ENCODE assay signal across 37 cellular contexts in the genomic region with DNA sequence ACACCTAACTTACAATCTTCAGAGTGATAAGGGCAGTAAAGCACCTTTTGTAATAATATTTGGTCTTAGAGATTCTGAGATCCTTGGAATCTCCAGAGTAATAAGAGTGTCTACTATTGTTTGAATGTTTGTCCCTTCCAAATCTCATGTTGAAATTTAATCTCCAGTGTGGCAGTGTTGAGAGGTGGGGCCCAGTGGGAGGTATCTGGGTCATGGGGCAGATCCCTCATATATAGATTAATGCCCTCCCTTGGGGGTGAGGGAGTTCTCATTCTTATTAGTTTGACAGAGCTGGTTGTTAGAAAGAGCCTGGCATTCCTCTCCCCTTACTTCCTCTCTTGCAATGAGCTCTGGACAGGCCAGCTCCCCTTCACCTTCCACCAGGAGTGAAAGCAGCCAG. TPM values are rescaled to one million over a fixed set of nuclear protein-coding genes. Genes with fewer than 3 reads are reported as not detected.
"Had no signal": no experiment of that assay in that cellular context is flagged by ENCODE, and none has a peak within 500 bp of the region (broad histone marks: within the 10 kb centered on the region; RNA-seq: fewer than 3 reads in every experiment).

No MANE protein-coding gene starts in this region.

- H3K4me1 Mint-ChIP-seq: activated CD4-positive, alpha-beta T cell treated with anti-CD3 and anti-CD28 coated beads for 36 hours; activated CD4-positive, alpha-beta T cell treated with anti-CD3 and anti-CD28 coated beads, Interleukin-2, amount 10 ng/mL, durations not matched to agents 24 days and 14 days; activated CD8-positive, alpha-beta memory T cell treated with anti-CD3 and anti-CD28 coated beads, Interleukin-2, amount 10 ng/mL, durations not matched to agents 7 days and 5 days; activated naive CD4-positive, alpha-beta T cell treated with anti-CD3 and anti-CD28 coated beads, Interleukin-2, amount 50 U/mL, for 24 hours; activated naive CD8-positive, alpha-beta T cell treated with anti-CD3 and anti-CD28 coated beads, Interleukin-2, amount 10 ng/mL, durations not matched to agents 7 days and 5 days; central memory CD8-positive, alpha-beta T cell had no signal

- H3K36me3 Mint-ChIP-seq: activated CD4-positive, alpha-beta memory T cell treated with anti-CD3 and anti-CD28 coated beads for 36 hours; activated CD8-positive, alpha-beta memory T cell treated with anti-CD3 and anti-CD28 coated beads, Interleukin-2, amount 10 ng/mL, durations not matched to agents 7 days and 5 days; activated naive CD4-positive, alpha-beta T cell treated with anti-CD3 and anti-CD28 coated beads, Interleukin-2, amount 50 U/mL, for 24 hours; activated naive CD8-positive, alpha-beta T cell treated with anti-CD3 and anti-CD28 coated beads, Interleukin-2, amount 10 ng/mL, durations not matched to agents 7 days and 5 days had no signal

- H3K27ac ChIP-seq: ascending aorta, brain microvascular endothelial cell, esophagus muscularis mucosa, foreskin keratinocyte, gastrocnemius medialis, heart left ventricle had no signal

- H3K4me3 ChIP-seq: ascending aorta, esophagus muscularis mucosa, gastrocnemius medialis, heart left ventricle had no signal

- DNase-seq: activated CD4-positive, alpha-beta memory T cell treated with anti-CD3 and anti-CD28 coated beads for 36 hours; activated CD4-positive, alpha-beta T cell treated with anti-CD3 and anti-CD28 coated beads for 36 hours; activated CD4-positive, alpha-beta T cell treated with anti-CD3 and anti-CD28 coated beads, Interleukin-2, amount 10 ng/mL, durations not matched to agents 24 days and 14 days; activated CD4-positive, CD25-positive, alpha-beta regulatory T cell; activated CD4-positive, CD25-positive, alpha-beta regulatory T cell treated with anti-CD3 and anti-CD28 coated beads, Interleukin-2, amount 50 U/mL, for 72 hours; activated CD8-positive, alpha-beta memory T cell treated with anti-CD3 and anti-CD28 coated beads, Interleukin-2, amount 10 ng/mL, durations not matched to agents 7 days and 5 days; activated CD8-positive, alpha-beta memory T cell treated with anti-CD3 and anti-CD28 coated beads, Interleukin-2, amount 50 U/mL, for 4 hours; activated CD8-positive, alpha-beta T cell treated with anti-CD3 and anti-CD28 coated beads, Interleukin-2, amount 10 ng/mL, durations not matched to agents 7 days and 5 days; activated effector memory CD4-positive, alpha-beta T cell treated with anti-CD3 and anti-CD28 coated beads, Interleukin-2, amount 50 U/mL, for 16 hours; activated naive CD4-positive, alpha-beta T cell treated with anti-CD3 and anti-CD28 coated beads for 36 hours; activated naive CD8-positive, alpha-beta T cell treated with anti-CD3 and anti-CD28 coated beads, Interleukin-2, amount 10 ng/mL, durations not matched to agents 7 days and 5 days; activated T-cell treated with anti-CD3 and anti-CD28 coated beads, Interleukin-2, amount 50 U/mL, for 1 hour; activated T-cell treated with anti-CD3 and anti-CD28 coated beads, Interleukin-2, amount 50 U/mL, for 48 hours; brain microvascular endothelial cell; cortex of kidney; dermis blood vessel endothelial cell; effector CD4-positive, alpha-beta T cell; effector memory CD8-positive, alpha-beta T cell; erythroblast; foreskin keratinocyte; gastrocnemius medialis; glutamatergic neuron; heart left ventricle; T-helper 1 cell; T-helper 17 cell; T1000 had no signal

- H3K36me3 ChIP-seq: gastrocnemius medialis had no signal

- H3K9me3 Mint-ChIP-seq: activated CD4-positive, alpha-beta memory T cell treated with anti-CD3 and anti-CD28 coated beads for 36 hours; activated CD4-positive, alpha-beta T cell treated with anti-CD3 and anti-CD28 coated beads, Interleukin-2, amount 10 ng/mL, durations not matched to agents 24 days and 14 days; activated naive CD4-positive, alpha-beta T cell treated with anti-CD3 and anti-CD28 coated beads for 36 hours; activated naive CD4-positive, alpha-beta T cell treated with anti-CD3 and anti-CD28 coated beads, Interleukin-2, amount 50 U/mL, for 24 hours; activated naive CD8-positive, alpha-beta T cell treated with anti-CD3 and anti-CD28 coated beads, Interleukin-2, amount 10 ng/mL, durations not matched to agents 7 days and 5 days; activated T-helper 1 cell treated with anti-CD3 and anti-CD28 coated beads, Interleukin-12 subunit alpha, Interleukin-12 subunit beta, Interleukin-2, Interleukin-4 antibody, amounts not matched to agents 30 ng/mL and 10 ng/mL and 1 ng/mL, durations not matched to agents 14 hours and 24 hours and 36 hours; activated T-helper 2 cell treated with anti-CD3 and anti-CD28 coated beads, Interferon-gamma antibody, Interleukin-2, Interleukin-4, amounts not matched to agents 10 μg/mL and 5 μg/mL and 100 μg/mL, durations not matched to agents 14 hours and 24 hours and 36 hours; central memory CD8-positive, alpha-beta T cell; effector memory CD8-positive, alpha-beta T cell; T-helper 2 cell treated with Interferon-gamma antibody and Interleukin-4, amounts not matched to agents 5 μg/mL and 100 μg/mL, for 36 hours had no signal

- H3K27me3 ChIP-seq: ascending aorta, brain microvascular endothelial cell, esophagus muscularis mucosa, foreskin keratinocyte, gastrocnemius medialis, heart left ventricle had no signal

- H3K9me3 ChIP-seq: ascending aorta, esophagus muscularis mucosa, gastrocnemius medialis, heart left ventricle had no signal

- H3K4me3 Mint-ChIP-seq: activated CD4-positive, alpha-beta memory T cell treated with anti-CD3 and anti-CD28 coated beads for 36 hours; activated CD4-positive, alpha-beta T cell treated with anti-CD3 and anti-CD28 coated beads for 36 hours; activated CD4-positive, alpha-beta T cell treated with anti-CD3 and anti-CD28 coated beads, Interleukin-2, amount 10 ng/mL, durations not matched to agents 24 days and 14 days; activated CD8-positive, alpha-beta memory T cell treated with anti-CD3 and anti-CD28 coated beads, Interleukin-2, amount 10 ng/mL, durations not matched to agents 7 days and 5 days; activated CD8-positive, alpha-beta T cell treated with anti-CD3 and anti-CD28 coated beads, Interleukin-2, amount 10 ng/mL, durations not matched to agents 7 days and 5 days; activated naive CD4-positive, alpha-beta T cell treated with anti-CD3 and anti-CD28 coated beads for 36 hours; activated naive CD4-positive, alpha-beta T cell treated with anti-CD3 and anti-CD28 coated beads, Interleukin-2, amount 50 U/mL, for 24 hours; activated naive CD8-positive, alpha-beta T cell treated with anti-CD3 and anti-CD28 coated beads, Interleukin-2, amount 10 ng/mL, durations not matched to agents 7 days and 5 days; activated T-helper 1 cell treated with anti-CD3 and anti-CD28 coated beads, Interleukin-12 subunit alpha, Interleukin-12 subunit beta, Interleukin-2, Interleukin-4 antibody, amounts not matched to agents 30 ng/mL and 10 ng/mL and 1 ng/mL, durations not matched to agents 14 hours and 24 hours and 36 hours; central memory CD8-positive, alpha-beta T cell; effector memory CD8-positive, alpha-beta T cell; T-helper 17 cell; T-helper 2 cell treated with Interferon-gamma antibody and Interleukin-4, amounts not matched to agents 5 μg/mL and 100 μg/mL, for 36 hours had no signal

- H3K4me1 ChIP-seq: ascending aorta, esophagus muscularis mucosa, foreskin keratinocyte, gastrocnemius medialis, heart left ventricle had no signal

- H3K27ac Mint-ChIP-seq: activated CD4-positive, alpha-beta memory T cell treated with anti-CD3 and anti-CD28 coated beads for 36 hours; activated CD4-positive, alpha-beta T cell treated with anti-CD3 and anti-CD28 coated beads for 36 hours; activated CD4-positive, alpha-beta T cell treated with anti-CD3 and anti-CD28 coated beads, Interleukin-2, amount 10 ng/mL, durations not matched to agents 24 days and 14 days; activated CD8-positive, alpha-beta memory T cell treated with anti-CD3 and anti-CD28 coated beads, Interleukin-2, amount 10 ng/mL, durations not matched to agents 7 days and 5 days; activated CD8-positive, alpha-beta T cell treated with anti-CD3 and anti-CD28 coated beads, Interleukin-2, amount 10 ng/mL, durations not matched to agents 7 days and 5 days; activated naive CD4-positive, alpha-beta T cell treated with anti-CD3 and anti-CD28 coated beads for 36 hours; activated naive CD4-positive, alpha-beta T cell treated with anti-CD3 and anti-CD28 coated beads, Interleukin-2, amount 50 U/mL, for 24 hours; activated naive CD8-positive, alpha-beta T cell treated with anti-CD3 and anti-CD28 coated beads, Interleukin-2, amount 10 ng/mL, durations not matched to agents 7 days and 5 days; activated T-helper 1 cell treated with anti-CD3 and anti-CD28 coated beads, Interleukin-12 subunit alpha, Interleukin-12 subunit beta, Interleukin-2, Interleukin-4 antibody, amounts not matched to agents 30 ng/mL and 10 ng/mL and 1 ng/mL, durations not matched to agents 14 hours and 24 hours and 36 hours; activated T-helper 2 cell treated with anti-CD3 and anti-CD28 coated beads, Interferon-gamma antibody, Interleukin-2, Interleukin-4, amounts not matched to agents 10 μg/mL and 5 μg/mL and 100 μg/mL, durations not matched to agents 14 hours and 24 hours and 36 hours; effector memory CD8-positive, alpha-beta T cell; T-helper 17 cell; T-helper 2 cell treated with Interferon-gamma antibody and Interleukin-4, amounts not matched to agents 5 μg/mL and 100 μg/mL, for 36 hours had no signal

RNA-seq across cellular contexts. Expression of a gene that starts 16.0 kb away (rescaled TPM):
- total RNA-seq: activated CD4-positive, alpha-beta memory T cell treated with anti-CD3 and anti-CD28 coated beads for 36 hours; activated CD4-positive, alpha-beta T cell treated with anti-CD3 and anti-CD28 coated beads for 36 hours; activated CD4-positive, alpha-beta T cell treated with anti-CD3 and anti-CD28 coated beads, Interleukin-2, amount 10 ng/mL, durations not matched to agents 24 days and 14 days; activated CD8-positive, alpha-beta T cell treated with anti-CD3 and anti-CD28 coated beads, Interleukin-2, amount 10 ng/mL, durations not matched to agents 7 days and 5 days; activated naive CD4-positive, alpha-beta T cell treated with anti-CD3 and anti-CD28 coated beads for 36 hours; T-helper 17 cell had no signal

RNA-seq across cellular contexts. Expression of a gene that starts 32.8 kb away (rescaled TPM):
- total RNA-seq: activated CD4-positive, alpha-beta memory T cell treated with anti-CD3 and anti-CD28 coated beads for 36 hours; activated CD4-positive, alpha-beta T cell treated with anti-CD3 and anti-CD28 coated beads for 36 hours; activated CD4-positive, alpha-beta T cell treated with anti-CD3 and anti-CD28 coated beads, Interleukin-2, amount 10 ng/mL, durations not matched to agents 24 days and 14 days; activated CD8-positive, alpha-beta memory T cell treated with anti-CD3 and anti-CD28 coated beads for 36 hours; activated CD8-positive, alpha-beta memory T cell treated with anti-CD3 and anti-CD28 coated beads, Interleukin-2, amount 10 ng/mL, durations not matched to agents 7 days and 5 days; activated CD8-positive, alpha-beta T cell treated with anti-CD3 and anti-CD28 coated beads, Interleukin-2, amount 10 ng/mL, durations not matched to agents 7 days and 5 days; activated naive CD4-positive, alpha-beta T cell treated with anti-CD3 and anti-CD28 coated beads for 36 hours; activated naive CD8-positive, alpha-beta T cell treated with anti-CD3 and anti-CD28 coated beads, Interleukin-2, amount 10 ng/mL, durations not matched to agents 7 days and 5 days; activated T-helper 1 cell treated with anti-CD3 and anti-CD28 coated beads, Interleukin-12 subunit alpha, Interleukin-12 subunit beta, Interleukin-2, Interleukin-4 antibody, amounts not matched to agents 30 ng/mL and 10 ng/mL and 1 ng/mL, durations not matched to agents 14 hours and 24 hours and 36 hours; activated T-helper 2 cell treated with anti-CD3 and anti-CD28 coated beads, Interferon-gamma antibody, Interleukin-2, Interleukin-4, amounts not matched to agents 10 μg/mL and 5 μg/mL and 100 μg/mL, durations not matched to agents 14 hours and 24 hours and 36 hours; ascending aorta; bronchial epithelial cell; cardiac septum; chondrocyte; dermis blood vessel endothelial cell; esophagus muscularis mucosa; foreskin keratinocyte; gastrocnemius medialis; heart left ventricle; T-helper 17 cell had no signal
